ENCODE assay signal across 18 cellular contexts in the genomic region with DNA sequence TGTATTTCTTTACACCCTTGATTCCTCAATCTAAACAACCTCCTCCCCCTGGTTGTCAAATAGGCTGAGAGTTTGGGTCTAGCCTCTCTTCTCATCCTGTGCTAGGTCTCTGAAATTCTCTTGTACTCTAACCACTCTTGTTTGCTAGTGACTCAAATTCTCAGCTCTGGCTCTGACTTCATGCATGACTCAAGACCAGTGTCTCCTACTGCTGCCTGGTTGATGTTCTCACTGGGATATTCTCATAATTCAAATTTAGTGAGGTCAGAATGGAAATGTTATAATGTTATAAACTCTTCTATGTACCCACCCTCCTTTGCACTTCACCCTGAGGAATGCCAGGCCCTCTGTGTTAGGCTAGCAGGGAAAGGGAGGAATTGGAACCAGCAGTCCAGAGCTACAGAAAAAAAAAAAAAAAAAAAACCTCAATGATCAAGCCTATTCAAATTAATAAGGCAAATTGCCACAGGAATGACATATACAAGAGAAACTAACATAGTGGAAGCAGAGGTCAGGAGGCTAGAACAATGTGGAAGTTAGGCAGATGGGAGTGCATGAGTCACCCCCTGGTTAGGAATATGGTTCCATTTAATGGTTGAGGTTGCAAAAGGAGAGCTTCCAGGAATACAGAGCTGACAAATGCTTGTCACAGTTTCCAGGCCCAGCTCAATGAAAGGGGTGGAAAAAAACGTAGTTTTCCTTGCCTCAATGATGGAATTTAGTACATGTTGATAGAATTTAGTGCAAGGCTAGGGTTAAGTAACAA.
DNase-seq lines count a peak whose midpoint lies in the region; ATAC-seq and TF ChIP-seq lines count a peak whose summit lies in the region.
"Had no signal": no experiment of that assay in that cellular context is flagged by ENCODE, and none has a peak within 500 bp of the region (broad histone marks: within the 10 kb centered on the region; RNA-seq: fewer than 3 reads in every experiment).

No MANE protein-coding gene starts in this region.

- ATAC-seq in GM18867 (IDR thresholded peaks at IDR 0.05; ENCODE audit: unreplicated experiment) (no peak), HG03460 (IDR thresholded peaks at IDR 0.05; ENCODE audit: unreplicated experiment) (no peak)
- ATAC-seq: left colon had no signal

- no peak overlapping the region for H3K4me3 ChIP-seq in brain microvascular endothelial cell (ENCODE audit: low read depth, low read length)

- no peak overlapping the region for H3K27ac ChIP-seq in brain microvascular endothelial cell
- H3K27ac ChIP-seq: neutrophil, VCaP had no signal

- in situ Hi-C loops in brain microvascular endothelial cell (cut with HindIII; ENCODE audit: low pct_ligation_motif_present, low sequenced_read_pairs) = no loop called here

- no peaks in the 10 kb centered on the region for H3K27me3 ChIP-seq in brain microvascular endothelial cell (replicated peaks)
- H3K27me3 ChIP-seq: neutrophil had no signal

- no peaks in the 10 kb centered on the region for H3K36me3 ChIP-seq in brain microvascular endothelial cell (replicated peaks)
- H3K36me3 ChIP-seq: neutrophil had no signal

- no peak for TF ChIP-seq CTCF in brain microvascular endothelial cell (IDR thresholded peaks at IDR 0.05; ENCODE audit: low read depth, low read length, missing control alignments)

- DNase-seq in M059J (ENCODE audit: low read depth) (peak; percentile 61), brain microvascular endothelial cell (peak; percentile 2), iris pigment epithelial cell (ENCODE audit: low read depth) (peak; percentile 58), stromal cell of bone marrow (ENCODE audit: low read depth) (peak; percentile 81), putamen (ENCODE audit: low spot score) (no peak), NCI-H1694 treated with DMSO at 0.1 percent for 48 hours (lab: John Stamatoyannopoulos, UW) (no peak)
- DNase-seq: amniotic stem cell; CD8-positive, alpha-beta memory T cell; HCEC 1CT; Karpas-422; left colon; NCI-H2227 treated with DMSO at 0.1 percent for 48 hours; stimulated activated CD4-positive, alpha-beta T cell treated with anti-CD3 and anti-CD28 coated beads, Interleukin-4, amount 100 ng/mL, for 1 hour; stimulated activated naive CD4-positive, alpha-beta T cell treated with Interleukin-2 at 50 U/mL for 16 hours had no signal

Comparison
In these comparisons a context has a peak if more than half of its experiments do, and no peak if none do; other contexts are left out.
1. DNase-seq: peak in M059J (single experiment), brain microvascular endothelial cell (single experiment), iris pigment epithelial cell (single experiment) and stromal cell of bone marrow (single experiment); none in putamen (single experiment) and NCI-H1694 treated with DMSO at 0.1 percent for 48 hours (single experiment).